Comparison of ENCODE assay signal across 8 cellular contexts in the genomic region with DNA sequence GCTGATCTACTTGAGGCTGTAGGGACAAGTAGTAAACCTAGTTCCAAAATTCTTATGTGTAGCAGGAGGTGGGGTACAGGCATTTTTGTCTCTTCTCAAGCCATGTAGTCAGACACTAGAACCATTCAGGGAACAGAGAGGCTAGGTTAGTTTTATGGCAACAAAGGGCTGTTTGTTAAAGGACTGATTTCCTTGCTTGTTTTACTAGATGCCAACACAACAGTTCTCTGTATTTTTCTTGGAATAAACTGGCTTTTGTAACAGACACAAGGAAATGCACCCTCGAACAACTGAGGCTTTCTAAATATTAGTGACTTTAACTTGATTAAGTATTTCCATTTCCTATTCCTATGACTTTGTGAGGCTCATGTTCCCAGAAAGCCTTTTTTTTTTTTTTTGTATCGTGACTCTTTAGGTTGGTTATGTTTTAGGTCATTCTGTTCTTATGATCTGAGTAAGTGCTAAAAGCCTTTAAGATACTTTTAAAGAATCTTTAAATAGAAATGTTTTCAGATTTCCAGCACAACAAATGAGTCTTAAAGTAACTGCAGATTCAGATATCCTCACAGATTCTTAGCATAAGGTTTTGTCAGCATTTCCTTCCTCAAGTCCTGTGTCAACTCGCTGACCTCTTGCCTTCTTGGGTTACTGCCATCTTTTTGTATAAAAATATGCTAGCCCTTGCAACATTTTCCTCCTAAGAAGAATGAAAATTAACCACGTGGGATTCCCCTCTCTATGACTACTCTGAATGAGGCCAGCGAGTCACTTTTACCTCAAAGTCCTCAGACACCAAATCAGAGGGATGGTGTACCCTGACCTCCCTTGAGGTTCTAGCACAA.
DNase-seq lines count a peak whose midpoint lies in the region; ATAC-seq and TF ChIP-seq lines count a peak whose summit lies in the region.

No MANE protein-coding gene starts in this region.

- peak overlapping the region; percentile 55 for H3K27ac ChIP-seq in substantia nigra (ENCODE audit: low read depth, low read length, poor library complexity, severe bottlenecking)

- in situ Hi-C loops in KBM-7 (cut with MboI; ENCODE audit: low pct_unique_long_range_greater_than_20kb, low sequenced_read_pairs), result no loop called here

- H3K27me3 ChIP-seq in kidney epithelial cell (ENCODE audit: control insufficient read depth, insufficient read depth, low read length), result no peaks in the 10 kb centered on the region

- no peak for TF ChIP-seq CTCF in kidney epithelial cell (IDR thresholded peaks at IDR 0.05; ENCODE audit: insufficient read depth, low read length, poor library complexity, severe bottlenecking)

- no peak for TF ChIP-seq POLR2A in erythroblast (IDR thresholded peaks at IDR 0.05; ENCODE audit: low read length)

- H3K36me3 ChIP-seq in kidney epithelial cell (ENCODE audit: control insufficient read depth, insufficient read depth, low read length), result no peaks in the 10 kb centered on the region

- ATAC-seq in GM18861 (IDR thresholded peaks at IDR 0.05; ENCODE audit: unreplicated experiment) (peak; percentile 50), HG03469 (IDR thresholded peaks at IDR 0.05; ENCODE audit: unreplicated experiment) (peak; percentile 35)

- H3K4me3 ChIP-seq in kidney epithelial cell (ENCODE audit: low read depth, low read length), result no peak overlapping the region

- DNase-seq in amniotic epithelial cell (ENCODE audit: low read depth) (peak; percentile 91), kidney epithelial cell (ENCODE audit: low read depth) (peak; percentile 63), substantia nigra (lab: John Stamatoyannopoulos, UW) (peak in 6 of 49 donors; percentile 4 to 69 (median 37)), SK-N-DZ (ENCODE audit: low spot score) (no peak), erythroblast (lab: John Stamatoyannopoulos, UW) (no peak), KBM-7 (no peak)

Comparison
In these comparisons a context has a peak if more than half of its experiments do, and no peak if none do; other contexts are left out.
1. DNase-seq: peak in amniotic epithelial cell (single experiment) and kidney epithelial cell (single experiment); none in SK-N-DZ (single experiment), erythroblast (0 of 2) and KBM-7 (single experiment).